In genomic region chr17:34578016-34578415, GRCh38 we compare ENCODE assay signal across 25 cellular contexts. TPM values are rescaled to one million over a fixed set of nuclear protein-coding genes. Genes with fewer than 3 reads are reported as not detected.
A peak's percentile ranks its signal among the peaks of the same experiment; 100 is the strongest.
DNase-seq lines count a peak whose midpoint lies in the region; ATAC-seq and TF ChIP-seq lines count a peak whose summit lies in the region.
"Had no signal": no experiment of that assay in that cellular context is flagged by ENCODE, and none has a peak within 500 bp of the region (broad histone marks: within the 10 kb centered on the region; RNA-seq: fewer than 3 reads in every experiment).

No MANE protein-coding gene starts in this region.

- H3K27me3 Mint-ChIP-seq in Calu3 (ENCODE audit: unreplicated experiment) (peaks cover 97% of the 10 kb centered on the region), endodermal cell (ENCODE audit: insufficient read depth) (peaks cover 100% of the 10 kb centered on the region), nephron progenitor cell (ENCODE audit: low read depth, poor library complexity) (peaks cover 100% of the 10 kb centered on the region)

- no peak overlapping the region for H3K27ac ChIP-seq in endodermal cell (ENCODE audit: low read depth, low read length)
- H3K27ac ChIP-seq in right lobe of liver: no peak overlapping the region
- no peak overlapping the region for H3K27ac ChIP-seq in coronary artery
- H3K27ac ChIP-seq: foreskin keratinocyte, GM23248, left lung, ovary, PC-9, tibial nerve had no signal

- H3K4me1 ChIP-seq in endodermal cell (ENCODE audit: control insufficient read depth, insufficient read depth, low read length) (peaks cover 13% of the 10 kb centered on the region), right lobe of liver (peaks cover 0 to 21% (median 4%) of the 10 kb centered on the region in 4 donors)
- H3K4me1 ChIP-seq: foreskin keratinocyte had no signal

- DNase-seq in Calu3 (no peak), NCI-H524 (lab: John Stamatoyannopoulos, UW) (peak; percentile 66 to 85), endodermal cell (peak; percentile 77), nephron progenitor cell (no peak), right lobe of liver (no peak), coronary artery (ENCODE audit: low spot score) (no peak), lower leg skin (ENCODE audit: low spot score in 2 of 2) (no peak)
- DNase-seq: activated CD8-positive, alpha-beta memory T cell treated with anti-CD3 and anti-CD28 coated beads for 24 hours; activated T-cell treated with anti-CD3 and anti-CD28 coated beads, Interleukin-2, amount 50 U/mL, for 48 hours; foreskin keratinocyte; GM23248; left lung; mucosa of descending colon; NCI-H1092; NCI-H2081 treated with DMSO at 0.1 percent for 48 hours; ovary; PC-9; stimulated activated CD4-positive, alpha-beta T cell treated with anti-CD3 and anti-CD28 coated beads, Interleukin-1b, Interleukin-23, amount 100 ng/mL, for 48 hours; stimulated activated naive CD4-positive, alpha-beta T cell treated with Interleukin-2 at 50 U/mL for 16 hours had no signal

- H3K4me3 Mint-ChIP-seq in Calu3 (ENCODE audit: low read depth, unreplicated experiment) (peak overlapping the region; percentile 72), endodermal cell (peak overlapping the region; percentile 61), nephron progenitor cell (peak overlapping the region; percentile 79)

- CTCF ChIA-PET in Calu3 (lab: Charles Lee): no interaction called here

- TF ChIP-seq CTCF in Calu3 (IDR thresholded peaks at IDR 0.05; ENCODE audit: unreplicated experiment): no peak
- TF ChIP-seq CTCF in endodermal cell (conservative IDR thresholded peaks at IDR 0.05): no peak
- TF ChIP-seq CTCF in nephron progenitor cell (IDR thresholded peaks at IDR 0.05): no peak
- TF ChIP-seq CTCF in right lobe of liver (IDR thresholded peaks at IDR 0.05): no peak
- no peak for TF ChIP-seq CTCF in coronary artery (IDR thresholded peaks at IDR 0.05)
- TF ChIP-seq CTCF in lower leg skin (IDR thresholded peaks at IDR 0.05): no peak

- WGBS in endodermal cell (ENCODE audit: insufficient coverage in 1 of 2, insufficient read length in 1 of 2), 2 experiments: 25% methylated on average over 3 of the region's 3 CpGs; no CpG with 5 or more reads in 1 of the 2 experiments
- WGBS in right lobe of liver (ENCODE audit: insufficient coverage, low coverage, low lambda C conversion rate, missing lambda C conversion rate): 30% methylated on average over 3 of the region's 3 CpGs
- 24 to 59% methylated on average over 3 of the region's 3 CpGs for WGBS in lower leg skin, 2 donors

- H3K36me3 ChIP-seq in endodermal cell (ENCODE audit: control insufficient read depth, insufficient read depth, low read length) (no peaks in the 10 kb centered on the region), right lobe of liver (no peaks in the 10 kb centered on the region)
- H3K36me3 ChIP-seq: left lung, ovary, tibial nerve had no signal

- H3K9me3 ChIP-seq in endodermal cell (ENCODE audit: control insufficient read depth, low read length): no peaks in the 10 kb centered on the region
- no peaks in the 10 kb centered on the region for H3K9me3 ChIP-seq in right lobe of liver
- H3K9me3 ChIP-seq: left lung, mucosa of descending colon, ovary had no signal

- ATAC-seq in right lobe of liver (no peak), GM19395 (IDR thresholded peaks at IDR 0.05; ENCODE audit: unreplicated experiment) (no peak)
- ATAC-seq: activated naive CD4-positive, alpha-beta T cell treated with anti-CD3 and anti-CD28 coated beads, Interleukin-2, amount 50 U/mL, for 72 hours; foreskin keratinocyte; left lung; mucosa of descending colon had no signal

- H3K4me1 Mint-ChIP-seq in Calu3 (ENCODE audit: low read depth, unreplicated experiment) (no peaks in the 10 kb centered on the region), endodermal cell (peaks cover 17% of the 10 kb centered on the region), nephron progenitor cell (peaks cover 19% of the 10 kb centered on the region)

- no peaks in the 10 kb centered on the region for H3K9me3 Mint-ChIP-seq in Calu3 (ENCODE audit: low read depth, unreplicated experiment)
- no peaks in the 10 kb centered on the region for H3K9me3 Mint-ChIP-seq in endodermal cell
- H3K9me3 Mint-ChIP-seq in nephron progenitor cell: peaks cover 13% of the 10 kb centered on the region
- H3K9me3 Mint-ChIP-seq: activated naive CD4-positive, alpha-beta T cell treated with anti-CD3 and anti-CD28 coated beads, Interleukin-2, amount 50 U/mL, for 72 hours; T-helper 2 cell treated with Interferon-gamma antibody and Interleukin-4, amounts not matched to agents 5 μg/mL and 100 μg/mL, for 36 hours had no signal

- no peak overlapping the region for H3K4me3 ChIP-seq in endodermal cell (ENCODE audit: low read length)
- no peak overlapping the region for H3K4me3 ChIP-seq in right lobe of liver
- no peak overlapping the region for H3K4me3 ChIP-seq in coronary artery
- H3K4me3 ChIP-seq in lower leg skin (ENCODE audit: low read depth, poor library complexity, severe bottlenecking): no peak overlapping the region
- H3K4me3 ChIP-seq: GM23248, left lung, mucosa of descending colon, ovary, PC-9 had no signal

- H3K27me3 ChIP-seq in endodermal cell (ENCODE audit: control insufficient read depth, insufficient read depth, low read length, poor library complexity, severe bottlenecking) (peaks cover 100% of the 10 kb centered on the region), right lobe of liver (peaks cover 6 to 16% of the 10 kb centered on the region in 2 donors)
- H3K27me3 ChIP-seq: ovary had no signal

- intact Hi-C loops in Calu3 (cut with micrococcal nuclease; ENCODE audit: unreplicated experiment) (no loop called here), right lobe of liver (cut with DNase I) (no loop called here), lower leg skin (cut with DNase I; ENCODE audit: low total_unique reads) (no loop called here)

- peaks cover 14% of the 10 kb centered on the region for H3K36me3 Mint-ChIP-seq in Calu3 (ENCODE audit: insufficient read depth, unreplicated experiment)
- H3K36me3 Mint-ChIP-seq in endodermal cell (ENCODE audit: low read depth): no peaks in the 10 kb centered on the region
- H3K36me3 Mint-ChIP-seq in nephron progenitor cell (ENCODE audit: low read depth): no peaks in the 10 kb centered on the region

- no TSS peak for BruUV-seq in Calu3 (replicated peaks; lab: Mats Ljungman, UMichigan)

- H3K27ac Mint-ChIP-seq in Calu3 (ENCODE audit: unreplicated experiment) (no peak overlapping the region), endodermal cell (no peak overlapping the region), nephron progenitor cell (no peak overlapping the region)
- H3K27ac Mint-ChIP-seq: activated naive CD4-positive, alpha-beta T cell treated with anti-CD3 and anti-CD28 coated beads, Interleukin-2, amount 50 U/mL, for 72 hours; T-helper 2 cell treated with Interferon-gamma antibody and Interleukin-4, amounts not matched to agents 5 μg/mL and 100 μg/mL, for 36 hours had no signal

- H3K9ac ChIP-seq in endodermal cell (ENCODE audit: extremely low read depth, low read length, poor library complexity, severe bottlenecking): no peak overlapping the region
- H3K9ac ChIP-seq: GM23248 had no signal

- no peak for TF ChIP-seq POLR2A in right lobe of liver (IDR thresholded peaks at IDR 0.05)
- TF ChIP-seq POLR2A in lower leg skin (IDR thresholded peaks at IDR 0.05): no peak

RNA-seq across cellular contexts. Expression of gene TMEM132E, which starts 1.4 kb away (rescaled TPM):
- total RNA-seq in Calu3 (2022) (0.15 and 0.26 TPM in 2 replicates), endodermal cell (under 1 TPM in 1 of 2 donors, not detected in 1; 0.15 TPM), right lobe of liver (under 1 TPM; 0.31 to 0.56 (median 0.43) TPM), lower leg skin (under 1 TPM in 1 of 4 donors, not detected in 3; 0.10 TPM)
- 1.1 TPM for polyA plus RNA-seq in endodermal cell (2013, experiment 1 of 2)
- 0.83 TPM for polyA plus RNA-seq in endodermal cell (2013, experiment 2 of 2)
- total RNA-seq: activated naive CD4-positive, alpha-beta T cell treated with anti-CD3 and anti-CD28 coated beads, Interleukin-2, amount 50 U/mL, for 72 hours; foreskin keratinocyte; HT1080; LHCN-M2; PC-9 had no signal
- polyA plus RNA-seq: foreskin keratinocyte, GM23248 had no signal

Comparison
In these comparisons a context has a peak if more than half of its experiments do, and no peak if none do; other contexts are left out.
1. DNase-seq: peak in NCI-H524 (2 of 2) and endodermal cell (single experiment); none in Calu3 (single experiment), nephron progenitor cell (single experiment), right lobe of liver (0 of 3), coronary artery (single experiment) and lower leg skin (0 of 2).
2. Peak in every context shown above with its lines, with median percentiles within 50 percentile points of each other: H3K4me3 Mint-ChIP-seq.